1 cellular context compared by ENCODE assay signal in the genomic region with DNA sequence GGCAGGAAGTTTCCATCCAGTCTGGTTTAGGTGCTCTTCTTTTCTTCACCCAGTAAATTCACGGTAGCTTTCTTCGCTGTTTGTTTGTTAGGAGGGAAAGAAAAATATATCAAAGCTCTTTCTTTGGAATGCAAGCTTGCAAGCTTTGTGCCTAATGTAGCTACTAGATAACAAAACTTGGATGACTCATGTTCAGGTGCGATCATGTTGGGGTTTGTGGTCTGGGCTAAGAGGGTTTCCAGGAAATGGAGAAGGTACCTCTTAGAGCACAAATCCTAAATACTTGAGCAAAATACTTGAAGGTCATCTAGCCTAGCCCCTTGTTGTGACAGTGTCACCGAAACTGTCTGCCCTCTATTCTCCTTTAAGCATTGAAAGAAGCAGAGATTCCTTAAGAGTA.
TF ChIP-seq lines count a peak whose summit lies in the region.

No MANE protein-coding gene starts in this region.

TF ChIP-seq in SK-N-SH treated with all-trans-retinoic acid at 6 μM for 48 hours, 23 proteins besides CTCF, POLR2A, EP300 and RAD21 (continued from another document):
- TF ChIP-seq CSRNP3 (CRISPR knock-in tag; IDR thresholded peaks at IDR 0.05), result no peak
- TF ChIP-seq RARB (CRISPR knock-in tag; IDR thresholded peaks at IDR 0.05), result no peak
- TF ChIP-seq POU6F1 (CRISPR knock-in tag; IDR thresholded peaks at IDR 0.05; ENCODE audit: borderline replicate concordance, low read depth), result no peak
- TF ChIP-seq ZFP30 (CRISPR knock-in tag; IDR thresholded peaks at IDR 0.05), result no peak
- TF ChIP-seq SNAI2 (CRISPR knock-in tag; IDR thresholded peaks at IDR 0.05), result no peak
- TF ChIP-seq TOX (CRISPR knock-in tag; IDR thresholded peaks at IDR 0.05; ENCODE audit: borderline replicate concordance), result no peak
TF ChIP-seq in SK-N-SH treated with all-trans-retinoic acid at 6 μM for 48 hours: peak in this region for 0.
